In genomic region chr12:65074932-65075331, GRCh38 we compare ENCODE assay signal across 18 cellular contexts. TPM values are rescaled to one million over a fixed set of nuclear protein-coding genes. Genes with fewer than 3 reads are reported as not detected.
DNase-seq lines count a peak whose midpoint lies in the region; ATAC-seq, FAIRE-seq and TF ChIP-seq lines count a peak whose summit lies in the region.
"Had no signal": no experiment of that assay in that cellular context is flagged by ENCODE, and none has a peak within 500 bp of the region (broad histone marks: within the 10 kb centered on the region; RNA-seq: fewer than 3 reads in every experiment).

No MANE protein-coding gene starts in this region.

- H3K9me3 ChIP-seq in Loucy (ENCODE audit: insufficient read depth, low read depth, low read length): no peaks in the 10 kb centered on the region
- no peaks in the 10 kb centered on the region for H3K9me3 ChIP-seq in thoracic aorta
- H3K9me3 ChIP-seq in stomach: no peaks in the 10 kb centered on the region
- H3K9me3 ChIP-seq: Caco-2, mucosa of descending colon, ovary, Peyer's patch, testis had no signal

- intact Hi-C loops in stomach (cut with DNase I; ENCODE audit: low total_unique reads): no loop called here

- TF ChIP-seq POLR2A in stomach (IDR thresholded peaks at IDR 0.05): no peak

- H3K4me3 ChIP-seq in Loucy (ENCODE audit: low read length, poor library complexity, severe bottlenecking) (no peak overlapping the region), bronchial epithelial cell (ENCODE audit: low read depth, low read length) (no peak overlapping the region), thoracic aorta (no peak overlapping the region), stomach (no peak overlapping the region)
- H3K4me3 ChIP-seq: mucosa of descending colon, ovary, Peyer's patch, testis had no signal

- peaks cover 13% of the 10 kb centered on the region for H3K4me1 ChIP-seq in Loucy (ENCODE audit: insufficient read depth, low read length, poor library complexity, severe bottlenecking)
- H3K4me1 ChIP-seq in thoracic aorta (ENCODE audit: control insufficient read depth in 1 of 2, low read depth in 2 of 2): no peaks in the 10 kb centered on the region
- no peaks in the 10 kb centered on the region for H3K4me1 ChIP-seq in stomach
- H3K4me1 ChIP-seq: Peyer's patch, testis had no signal

- no peaks in the 10 kb centered on the region for H3K27me3 ChIP-seq in Loucy (ENCODE audit: insufficient read depth, low read length, poor library complexity, severe bottlenecking)
- H3K27me3 ChIP-seq in bronchial epithelial cell (ENCODE audit: control insufficient read depth, insufficient read depth, low read length): peaks cover 3% of the 10 kb centered on the region
- H3K27me3 ChIP-seq in thoracic aorta (replicated peaks; ENCODE audit: insufficient read depth): no peaks in the 10 kb centered on the region
- H3K27me3 ChIP-seq in stomach: peaks cover 0 to 12% (median 0%) of the 10 kb centered on the region in 3 donors
- H3K27me3 ChIP-seq: ovary, Peyer's patch, testis had no signal

- FAIRE-seq in bronchial epithelial cell (lab: Jason Lieb, UNC): peak; percentile 47

- H3K36me3 Mint-ChIP-seq in stimulated activated effector memory CD8-positive, alpha-beta T cell treated with anti-CD3 and anti-CD28 coated beads, Interleukin-12 subunit alpha, Interleukin-12 subunit beta, amount 100 ng/mL, for 72 hours: no peaks in the 10 kb centered on the region
- H3K36me3 Mint-ChIP-seq: immature natural killer cell had no signal

- H3K9ac ChIP-seq in Loucy (ENCODE audit: low read depth, low read length, poor library complexity, severe bottlenecking): no peak overlapping the region

- H3K36me3 ChIP-seq in Loucy (ENCODE audit: insufficient read depth, low read length) (no peaks in the 10 kb centered on the region), bronchial epithelial cell (ENCODE audit: control insufficient read depth, insufficient read depth, low read length) (no peaks in the 10 kb centered on the region), thoracic aorta (no peaks in the 10 kb centered on the region), stomach (no peaks in the 10 kb centered on the region)
- H3K36me3 ChIP-seq: ovary, Peyer's patch had no signal

- H3K27ac Mint-ChIP-seq in stimulated activated effector memory CD8-positive, alpha-beta T cell treated with anti-CD3 and anti-CD28 coated beads, Interleukin-12 subunit alpha, Interleukin-12 subunit beta, amount 100 ng/mL, for 72 hours: no peak overlapping the region
- H3K27ac Mint-ChIP-seq: immature natural killer cell had no signal

- WGBS in stomach, 5 donors: 47 to 56% (median 54%) methylated on average over 6 of the region's 6 CpGs

- H3K4me1 Mint-ChIP-seq in stimulated activated effector memory CD8-positive, alpha-beta T cell treated with anti-CD3 and anti-CD28 coated beads, Interleukin-12 subunit alpha, Interleukin-12 subunit beta, amount 100 ng/mL, for 72 hours: no peaks in the 10 kb centered on the region
- H3K4me1 Mint-ChIP-seq: immature natural killer cell had no signal

- H3K9me3 Mint-ChIP-seq in stimulated activated effector memory CD8-positive, alpha-beta T cell treated with anti-CD3 and anti-CD28 coated beads, Interleukin-12 subunit alpha, Interleukin-12 subunit beta, amount 100 ng/mL, for 72 hours: no peaks in the 10 kb centered on the region
- H3K9me3 Mint-ChIP-seq: immature natural killer cell had no signal

- no peaks in the 10 kb centered on the region for H3K79me2 ChIP-seq in Loucy (ENCODE audit: insufficient read depth, low read length)

- DNase-seq in NCI-H82 (lab: John Stamatoyannopoulos, UW) (peak; percentile 11), NCI-H82 treated with DMSO at 0.1 percent for 48 hours (lab: John Stamatoyannopoulos, UW; ENCODE audit: unreplicated experiment) (no peak), bronchial epithelial cell (ENCODE audit: low read depth) (peak; percentile 5), thoracic aorta (ENCODE audit: low spot score) (no peak), stomach (no peak), GM03348 (ENCODE audit: low spot score) (no peak)
- DNase-seq in stimulated activated effector memory CD8-positive, alpha-beta T cell treated with anti-CD3 and anti-CD28 coated beads, Interleukin-12 subunit alpha, Interleukin-12 subunit beta, amount 100 ng/mL, for 72 hours (ENCODE audit: low spot score in 2 of 2): no peak
- DNase-seq: activated CD8-positive, alpha-beta memory T cell treated with anti-CD3 and anti-CD28 coated beads for 24 hours; activated gamma-delta T cell treated with Interleukin-2 at 50 U/mL for 16 hours; immature natural killer cell; mucosa of descending colon; NCI-H2107; ovary; Peyer's patch; testis had no signal

- no peak overlapping the region for H3K4me3 Mint-ChIP-seq in stimulated activated effector memory CD8-positive, alpha-beta T cell treated with anti-CD3 and anti-CD28 coated beads, Interleukin-12 subunit alpha, Interleukin-12 subunit beta, amount 100 ng/mL, for 72 hours
- H3K4me3 Mint-ChIP-seq: immature natural killer cell had no signal

- peak; percentile 50 for ATAC-seq in thoracic aorta (ENCODE audit: insufficient number of reproducible peaks, low FRiP score, low read depth)
- ATAC-seq in stimulated activated effector memory CD8-positive, alpha-beta T cell treated with anti-CD3 and anti-CD28 coated beads, Interleukin-12 subunit alpha, Interleukin-12 subunit beta, amount 100 ng/mL, for 72 hours: no peak
- ATAC-seq: mucosa of descending colon had no signal

- no peaks in the 10 kb centered on the region for H3F3A ChIP-seq in Loucy (ENCODE audit: low read depth)

- H2AFZ ChIP-seq in Loucy (ENCODE audit: low read length): no peak overlapping the region

- H4K20me1 ChIP-seq in Loucy (ENCODE audit: insufficient read depth, low read length, poor library complexity, severe bottlenecking): no peaks in the 10 kb centered on the region

- TF ChIP-seq EP300 in stomach (IDR thresholded peaks at IDR 0.05): no peak

- no peaks in the 10 kb centered on the region for H3K9me2 ChIP-seq in Loucy (replicated peaks; ENCODE audit: low read depth, low read length)

- no peak overlapping the region for H3K27ac ChIP-seq in thoracic aorta
- no peak overlapping the region for H3K27ac ChIP-seq in stomach
- H3K27ac ChIP-seq: ovary, Peyer's patch, testis had no signal

- TF ChIP-seq CTCF in Loucy (conservative IDR thresholded peaks at IDR 0.05; ENCODE audit: low read length) (peak; percentile 50), bronchial epithelial cell (IDR thresholded peaks at IDR 0.05; ENCODE audit: insufficient read depth, low read length, severe bottlenecking) (peak; percentile 29), thoracic aorta (IDR thresholded peaks at IDR 0.05) (no peak), stomach (IDR thresholded peaks at IDR 0.05) (no peak)

- no peak overlapping the region for H3K4me2 ChIP-seq in Loucy (ENCODE audit: low read depth, low read length, poor library complexity, severe bottlenecking)

RNA-seq across cellular contexts. Expression of gene WIF1, which starts 46.2 kb away (rescaled TPM):
- total RNA-seq in bronchial epithelial cell (not detected in 2 replicates), thoracic aorta (not detected), stomach (10 to 100 TPM in 2 of 5 donors, 1 to 10 TPM in 2, not detected in 1; 1.4 to 11.1 (median 7.1) TPM)
- polyA plus RNA-seq in stomach: under 1 TPM in 1 of 3 donors, not detected in 2; 0.10 TPM
- total RNA-seq: Caco-2; T-helper 2 cell treated with Interferon-gamma antibody and Interleukin-4, amounts not matched to agents 100 ng/mL and 5 ng/mL, for 36 hours had no signal
- polyA plus RNA-seq: immature natural killer cell had no signal

Comparison
In these comparisons a context has a peak if more than half of its experiments do, and no peak if none do; other contexts are left out.
1. DNase-seq: peak in NCI-H82 (single experiment) and bronchial epithelial cell (single experiment); none in NCI-H82 treated with DMSO at 0.1 percent for 48 hours (single experiment), thoracic aorta (single experiment), stomach (single experiment), GM03348 (single experiment) and stimulated activated effector memory CD8-positive, alpha-beta T cell treated with anti-CD3 and anti-CD28 coated beads, Interleukin-12 subunit alpha, Interleukin-12 subunit beta, amount 100 ng/mL, for 72 hours (0 of 2).
2. CTCF ChIP-seq: peak in Loucy (single experiment) and bronchial epithelial cell (single experiment); none in thoracic aorta (single experiment) and stomach (0 of 7).